1 cellular context compared by ENCODE assay signal in the genomic region with DNA sequence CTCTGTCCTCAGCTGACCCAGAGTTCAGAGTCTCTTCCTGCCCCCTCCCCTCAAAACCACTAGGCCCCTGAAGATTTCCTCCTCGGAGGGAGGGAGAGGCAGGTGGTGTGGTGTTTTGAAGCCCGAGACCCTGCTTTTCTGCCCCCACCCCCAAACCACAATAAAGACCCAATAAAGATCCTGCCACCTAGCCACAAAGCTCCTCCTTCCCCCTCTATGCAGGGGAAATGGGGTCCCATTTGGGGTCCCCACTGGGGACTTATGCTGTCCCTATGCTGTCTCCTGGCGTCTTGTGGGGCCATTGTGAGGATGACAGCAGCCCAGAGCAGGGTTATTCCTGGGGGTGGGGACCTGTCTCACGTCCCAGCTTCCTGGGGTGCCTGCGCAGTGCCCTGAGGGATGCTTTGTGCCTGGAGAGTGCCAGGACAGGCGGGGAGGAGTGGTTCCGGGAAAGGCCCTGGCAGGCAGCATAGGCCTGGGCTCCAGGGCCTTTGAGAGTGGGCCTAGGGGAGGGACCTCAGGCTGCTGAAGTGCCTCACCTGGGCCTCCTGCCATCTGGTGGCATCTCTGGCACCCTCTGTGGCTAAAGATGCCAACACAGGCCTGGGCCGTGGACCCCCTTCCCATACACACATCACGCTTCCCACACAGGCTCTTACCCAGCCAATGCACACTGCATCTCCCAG.
A peak's percentile ranks its signal among the peaks of the same experiment; 100 is the strongest.
TF ChIP-seq lines count a peak whose summit lies in the region.

No MANE protein-coding gene starts in this region.

TF ChIP-seq in GM12878, 131 proteins besides CTCF, POLR2A, EP300 and RAD21:
- TF ChIP-seq GATAD2B (conservative IDR thresholded peaks at IDR 0.05; ENCODE audit: low read depth) (0 out of 2 replicates have a peak, but pooled peaks have one; percentile 44), IKZF1 (conservative IDR thresholded peaks at IDR 0.05) (0 out of 2 replicates have a peak, but pooled peaks have one; percentile 8), NBN (IDR thresholded peaks at IDR 0.05) (no peak), MYB (IDR thresholded peaks at IDR 0.05; ENCODE audit: borderline replicate concordance, low read depth, low read length) (no peak), RUNX3 (IDR thresholded peaks at IDR 0.05; ENCODE audit: low read length) (peak; percentile 20; the same call in 1 of the 2 replicates)
- TF ChIP-seq, protein P1, sequence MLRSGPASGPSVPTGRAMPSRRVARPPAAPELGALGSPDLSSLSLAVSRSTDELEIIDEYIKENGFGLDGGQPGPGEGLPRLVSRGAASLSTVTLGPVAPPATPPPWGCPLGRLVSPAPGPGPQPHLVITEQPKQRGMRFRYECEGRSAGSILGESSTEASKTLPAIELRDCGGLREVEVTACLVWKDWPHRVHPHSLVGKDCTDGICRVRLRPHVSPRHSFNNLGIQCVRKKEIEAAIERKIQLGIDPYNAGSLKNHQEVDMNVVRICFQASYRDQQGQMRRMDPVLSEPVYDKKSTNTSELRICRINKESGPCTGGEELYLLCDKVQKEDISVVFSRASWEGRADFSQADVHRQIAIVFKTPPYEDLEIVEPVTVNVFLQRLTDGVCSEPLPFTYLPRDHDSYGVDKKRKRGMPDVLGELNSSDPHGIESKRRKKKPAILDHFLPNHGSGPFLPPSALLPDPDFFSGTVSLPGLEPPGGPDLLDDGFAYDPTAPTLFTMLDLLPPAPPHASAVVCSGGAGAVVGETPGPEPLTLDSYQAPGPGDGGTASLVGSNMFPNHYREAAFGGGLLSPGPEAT (IDR thresholded peaks at IDR 0.05; ENCODE audit: low read depth): 0 out of 2 replicates have a peak, but pooled peaks have one; percentile 1
